ENCODE assay signal across 20 cellular contexts in genomic region chr22:20315337-20316216, GRCh38. TPM values are rescaled to one million over a fixed set of nuclear protein-coding genes. Genes with fewer than 3 reads are reported as not detected.
DNase-seq lines count a peak whose midpoint lies in the region; ATAC-seq, FAIRE-seq and TF ChIP-seq lines count a peak whose summit lies in the region.
"Had no signal": no experiment of that assay in that cellular context is flagged by ENCODE, and none has a peak within 500 bp of the region (broad histone marks: within the 10 kb centered on the region; RNA-seq: fewer than 3 reads in every experiment).

No MANE protein-coding gene starts in this region.

- H3K4me3 ChIP-seq in BLaER1 (no peak overlapping the region), H1 (ENCODE audit: extremely low read depth in 1 of 4, insufficient read depth in 2 of 4, low read depth in 3 of 4, low read length in 4 of 4) (no peak overlapping the region), GM23338 (no peak overlapping the region)
- H3K4me3 ChIP-seq: sigmoid colon had no signal

- H3K27ac ChIP-seq in BLaER1 (peak overlapping the region; percentile 75), H1 (ENCODE audit: low read depth, low read length) (no peak overlapping the region), GM23338 (ENCODE audit: low read depth) (no peak overlapping the region)
- H3K27ac ChIP-seq: C4-2B, sigmoid colon, VCaP had no signal

- no peak overlapping the region for H2BK120ac ChIP-seq in H1 (replicated peaks; ENCODE audit: low read depth, low read length)

- H3K4me2 ChIP-seq in BLaER1 (peak overlapping the region; percentile 95), H1 (ENCODE audit: insufficient read depth in 1 of 2, low read depth in 2 of 2, low read length in 2 of 2) (no peak overlapping the region), GM23338 (no peak overlapping the region)

- no peak overlapping the region for H3K14ac ChIP-seq in H1 (ENCODE audit: insufficient read length)

- no peak overlapping the region for H3K18ac ChIP-seq in H1 (ENCODE audit: extremely low read depth, low read length)

- H2AFZ ChIP-seq in H1 (ENCODE audit: low read length): no peak overlapping the region
- H2AFZ ChIP-seq in GM23338: no peak overlapping the region

- 95% methylated on average over 18 of the region's 25 CpGs; no CpG with 5 or more reads in 1 of the 2 experiments for WGBS in H1 (ENCODE audit: extremely low coverage in 1 of 2, insufficient coverage in 1 of 2, insufficient read length in 1 of 2, insufficient replicate concordance in 2 of 2, low coverage in 1 of 2, low lambda C conversion rate in 2 of 2, missing lambda C conversion rate in 1 of 2), 2 experiments

- no peaks in the 10 kb centered on the region for H3K9me3 Mint-ChIP-seq in activated CD4-positive, alpha-beta T cell treated with anti-CD3 and anti-CD28 coated beads, Interleukin-2, amount 10 ng/mL, durations not matched to agents 7 days and 5 days
- H3K9me3 Mint-ChIP-seq in GM23338: no peaks in the 10 kb centered on the region; the same call in 2 of the 3 replicates
- H3K9me3 Mint-ChIP-seq: activated naive CD4-positive, alpha-beta T cell treated with anti-CD3 and anti-CD28 coated beads, Interleukin-2, amount 50 U/mL, for 72 hours had no signal

- peaks cover 6% of the 10 kb centered on the region; the same call in 1 of the 2 replicates for H3K23me2 ChIP-seq in H1 (ENCODE audit: low read depth, low read length)

- no peak overlapping the region for H3K56ac ChIP-seq in H1 (replicated peaks; ENCODE audit: insufficient read length, low read depth, low read length)

- H3K79me2 ChIP-seq in H1 (ENCODE audit: control insufficient read depth in 1 of 2, insufficient read depth in 2 of 2, low read length in 2 of 2): peaks cover 0 to 6% of the 10 kb centered on the region in 2 experiments; a peak in 1 of 4 replicates
- H3K79me2 ChIP-seq in GM23338 (replicated peaks; ENCODE audit: insufficient read depth): peaks cover 20% of the 10 kb centered on the region

- H3K36me3 ChIP-seq in BLaER1 (peaks cover 6% of the 10 kb centered on the region; the same call in 1 of the 2 replicates), H1 (ENCODE audit: control insufficient read depth in 2 of 4, insufficient read depth in 4 of 4, low read length in 3 of 4) (no peaks in the 10 kb centered on the region), GM23338 (ENCODE audit: insufficient read depth) (no peaks in the 10 kb centered on the region)

- no peak overlapping the region for H4K91ac ChIP-seq in H1 (replicated peaks; ENCODE audit: insufficient read length, low read length)

- DNase-seq in activated CD4-positive, alpha-beta T cell treated with anti-CD3 and anti-CD28 coated beads, Interleukin-2, amount 10 ng/mL, durations not matched to agents 7 days and 5 days: peak; percentile 3
- DNase-seq in activated CD4-positive, alpha-beta T cell treated with anti-CD3 and anti-CD28 coated beads, Interleukin-2, amount 50 U/mL, for 48 hours: no peak
- DNase-seq in H1 (ENCODE audit: low read depth in 1 of 2, low spot score in 2 of 2) (peak in 1 of 2 experiments; percentile 39), posterior vena cava (ENCODE audit: low spot score) (peak; percentile 68), GM23338 (ENCODE audit: low spot score) (no peak)
- DNase-seq: hypothalamus, kidney glomerular epithelial cell, NCI-H2107, NCI-H524, T-helper 1 cell had no signal

- TF ChIP-seq EP300 in H1 (IDR thresholded peaks at IDR 0.05; ENCODE audit: borderline replicate concordance in 1 of 2, low read depth in 2 of 2, low read length in 2 of 2): no peak

- H3K9me2 ChIP-seq in GM23338 (ENCODE audit: insufficient read depth): no peaks in the 10 kb centered on the region

- H3K79me1 ChIP-seq in H1 (ENCODE audit: low read depth, low read length): 0 out of 2 replicates have a peak, but pooled peaks cover 3% of the 10 kb centered on the region

- peaks cover 7% of the 10 kb centered on the region for H3K36me3 Mint-ChIP-seq in activated CD4-positive, alpha-beta T cell treated with anti-CD3 and anti-CD28 coated beads, Interleukin-2, amount 10 ng/mL, durations not matched to agents 7 days and 5 days (ENCODE audit: low read depth)
- H3K36me3 Mint-ChIP-seq in GM23338 (ENCODE audit: low read depth): no peaks in the 10 kb centered on the region; the same call in 2 of the 3 replicates
- H3K36me3 Mint-ChIP-seq: activated naive CD4-positive, alpha-beta T cell treated with anti-CD3 and anti-CD28 coated beads, Interleukin-2, amount 50 U/mL, for 72 hours had no signal

- no peak for TF ChIP-seq POLR2A in H1 (IDR thresholded peaks at IDR 0.05; ENCODE audit: control extremely low read depth in 1 of 2, low read depth in 2 of 2, low read length in 2 of 2)

- H4K20me1 ChIP-seq in BLaER1: peaks cover 26% of the 10 kb centered on the region
- peaks cover 0 to 8% of the 10 kb centered on the region in 2 experiments for H4K20me1 ChIP-seq in H1 (replicated peaks in 1 of 2; ENCODE audit: control insufficient read depth in 1 of 2, insufficient read depth in 2 of 2, low read length in 2 of 2)
- H4K20me1 ChIP-seq in GM23338 (replicated peaks; ENCODE audit: insufficient read depth): 0 out of 2 replicates have a peak, but pooled peaks cover 2% of the 10 kb centered on the region

- peak overlapping the region; percentile 40 for H3K9ac ChIP-seq in BLaER1
- no peak overlapping the region for H3K9ac ChIP-seq in H1 (replicated peaks in 1 of 4; ENCODE audit: extremely low read depth in 1 of 4, low read depth in 3 of 4, low read length in 3 of 4)

- ATAC-seq in HG03175 (IDR thresholded peaks at IDR 0.05; ENCODE audit: unreplicated experiment) (no peak), GM18498 (IDR thresholded peaks at IDR 0.05; ENCODE audit: unreplicated experiment) (no peak), GM23338 (no peak)
- ATAC-seq: activated naive CD4-positive, alpha-beta T cell treated with anti-CD3 and anti-CD28 coated beads, Interleukin-2, amount 50 U/mL, for 72 hours had no signal

- no peak overlapping the region for H3K27ac Mint-ChIP-seq in activated CD4-positive, alpha-beta T cell treated with anti-CD3 and anti-CD28 coated beads, Interleukin-2, amount 10 ng/mL, durations not matched to agents 7 days and 5 days
- no peak overlapping the region for H3K27ac Mint-ChIP-seq in GM23338
- H3K27ac Mint-ChIP-seq: activated naive CD4-positive, alpha-beta T cell treated with anti-CD3 and anti-CD28 coated beads, Interleukin-2, amount 50 U/mL, for 72 hours had no signal

- H2BK5ac ChIP-seq in H1 (ENCODE audit: low read depth, low read length): no peak overlapping the region

- no peak overlapping the region for H3K4me3 Mint-ChIP-seq in activated CD4-positive, alpha-beta T cell treated with anti-CD3 and anti-CD28 coated beads, Interleukin-2, amount 10 ng/mL, durations not matched to agents 7 days and 5 days
- H3K4me3 Mint-ChIP-seq in GM23338: no peak overlapping the region

- no peaks in the 10 kb centered on the region for H3K27me3 Mint-ChIP-seq in activated CD4-positive, alpha-beta T cell treated with anti-CD3 and anti-CD28 coated beads, Interleukin-2, amount 10 ng/mL, durations not matched to agents 7 days and 5 days
- peaks cover 5% of the 10 kb centered on the region for H3K27me3 Mint-ChIP-seq in GM23338 (ENCODE audit: insufficient read depth, low read depth, poor library complexity)

- 0 out of 2 replicates have a peak, but pooled peaks cover 2% of the 10 kb centered on the region for H3F3A ChIP-seq in GM23338 (replicated peaks; ENCODE audit: low read depth)

- no peak overlapping the region for H2AK5ac ChIP-seq in H1 (ENCODE audit: low read depth, low read length)

- 0 out of 2 replicates have a peak overlapping the region, but pooled peaks have one; percentile 25 for H4K8ac ChIP-seq in H1 (ENCODE audit: extremely low read depth, insufficient read depth, low read length)

- no peak overlapping the region for H3K23ac ChIP-seq in H1 (ENCODE audit: insufficient read length)

- H3K4me1 ChIP-seq in BLaER1 (peaks cover 63% of the 10 kb centered on the region), H1 (replicated peaks in 1 of 4; ENCODE audit: control insufficient read depth in 3 of 4, insufficient read depth in 4 of 4, low read length in 3 of 4) (peaks cover 0 to 4% (median 2%) of the 10 kb centered on the region in 4 experiments; a peak in 3 of 7 replicates), GM23338 (ENCODE audit: insufficient read depth) (peaks cover 8% of the 10 kb centered on the region; the same call in 1 of the 2 replicates)

- H2BK15ac ChIP-seq in H1 (ENCODE audit: low read length): no peak overlapping the region

- CTCF ChIA-PET in activated CD4-positive, alpha-beta T cell treated with anti-CD3 and anti-CD28 coated beads, Interleukin-2, amount 10 ng/mL, durations not matched to agents 7 days and 5 days (lab: Charles Lee): interaction anchor here (0.8 to 1.5 kb wide), 2 partner anchors 10 to 197 kb away, joined by 3 to 4 read pairs; no protein-coding TSS in a partner anchor
- CTCF ChIA-PET in H1 (lab: Charles Lee; ENCODE audit: partially characterized antibody): interaction anchor here (1.0 to 2.8 kb wide), 5 partner anchors 14 to 177 kb away, joined by 3 to 7 read pairs (median 3); no protein-coding TSS in a partner anchor

- TF ChIP-seq RAD21 in H1 (IDR thresholded peaks at IDR 0.05 in 1 of 2, conservative IDR thresholded peaks at IDR 0.05 in 1 of 2; ENCODE audit: low read depth in 2 of 2, low read length in 2 of 2): no peak

- H2BK20ac ChIP-seq in H1 (ENCODE audit: low read length): no peak overlapping the region

- no peak overlapping the region for H3K4ac ChIP-seq in H1 (replicated peaks; ENCODE audit: insufficient read length, low read depth, low read length)

- H4K5ac ChIP-seq in H1 (ENCODE audit: insufficient read length, low read depth, low read length): no peak overlapping the region

- H3K27me3 ChIP-seq in BLaER1 (no peaks in the 10 kb centered on the region), H1 (replicated peaks in 1 of 4; ENCODE audit: control insufficient read depth in 3 of 4, extremely low read depth in 1 of 4, insufficient read depth in 3 of 4, low read length in 3 of 4) (no peaks in the 10 kb centered on the region; a peak in 1 of 7 replicates), GM23338 (ENCODE audit: insufficient read depth) (no peaks in the 10 kb centered on the region)
- H3K27me3 ChIP-seq: sigmoid colon had no signal

- TF ChIP-seq CTCF in H1 (IDR thresholded peaks at IDR 0.05; ENCODE audit: control extremely low read depth in 1 of 3, insufficient read depth in 1 of 3, low read depth in 1 of 3, low read length in 3 of 3) (no peak), GM23338 (conservative IDR thresholded peaks at IDR 0.05; ENCODE audit: low read depth in 2 of 2) (no peak)

- H3K4me1 Mint-ChIP-seq in activated CD4-positive, alpha-beta T cell treated with anti-CD3 and anti-CD28 coated beads, Interleukin-2, amount 10 ng/mL, durations not matched to agents 7 days and 5 days: peaks cover 21% of the 10 kb centered on the region
- H3K4me1 Mint-ChIP-seq in GM23338: peaks cover 22% of the 10 kb centered on the region

- POLR2A ChIA-PET in activated CD4-positive, alpha-beta T cell treated with anti-CD3 and anti-CD28 coated beads, Interleukin-2, amount 10 ng/mL, durations not matched to agents 7 days and 5 days (lab: Charles Lee): no interaction called here
- POLR2A ChIA-PET in H1 (lab: Charles Lee; ENCODE audit: partially characterized antibody): no interaction called here

- no peak overlapping the region for H2BK12ac ChIP-seq in H1 (ENCODE audit: low read depth, low read length)

- H3K9me3 ChIP-seq in BLaER1 (no peaks in the 10 kb centered on the region), H1 (ENCODE audit: insufficient read depth in 2 of 2, low read depth in 1 of 2, low read length in 1 of 2) (no peaks in the 10 kb centered on the region)
- H3K9me3 ChIP-seq: sigmoid colon had no signal

- intact Hi-C loops in posterior vena cava (cut with DNase I): no loop called here

- no peak for FAIRE-seq in H1 (lab: Jason Lieb, UNC)
- FAIRE-seq: A204.1, colon, HTR-8/SVneo had no signal

RNA-seq across cellular contexts. Expression of gene DGCR6L, which starts 4.3 kb away (rescaled TPM):
- total RNA-seq in activated CD4-positive, alpha-beta T cell treated with anti-CD3 and anti-CD28 coated beads, Interleukin-2, amount 10 ng/mL, durations not matched to agents 7 days and 5 days: 10 to 100 TPM; 60.4 to 63.1 TPM
- 41.9 and 43.6 TPM in 2 replicates for total RNA-seq in H1 (2021; fragmentation: NEBNext Ultra II Directional; extraction: Animal tissue kit (Norgen Biotek cat#: 25700))
- polyA plus RNA-seq in H1 (2011; rRNA removed) (72.6 and 93.5 TPM in 2 replicates), GM23338 (2016; fragmentation: Nextera tagmentation; extraction: Ambion mirVana) (82.4 and 85.9 TPM in 2 replicates)
- polyA plus RNA-seq in H1 (2011; cell fraction: cytosol; rRNA removed): 82.8 TPM
- 56.9 TPM for polyA plus RNA-seq in H1 (2011; cell fraction: nucleus; rRNA removed)
- polyA plus RNA-seq in H1 (2012, experiment 1 of 2): 26.0 to 54.5 TPM (median 49.4 TPM) in 4 replicates
- 59.2 TPM for polyA plus RNA-seq in H1 (2012, experiment 2 of 2)
- 26.6 TPM for polyA plus RNA-seq in H1 (2013, experiment 1 of 2)
- polyA plus RNA-seq in H1 (2013, experiment 2 of 2): 25.1 TPM
- 12.0 and 15.2 TPM in 2 replicates for polyA minus RNA-seq in H1 (2011; rRNA and poly(A)+ RNA removed)
- 18.9 TPM for polyA minus RNA-seq in H1 (2011; cell fraction: cytosol; rRNA and poly(A)+ RNA removed)
- 16.5 TPM for polyA minus RNA-seq in H1 (2011; cell fraction: nucleus; rRNA and poly(A)+ RNA removed)
- 10 to 100 TPM; 25.7 to 27.1 TPM for total RNA-seq in posterior vena cava
- total RNA-seq in GM23338 (2014; rRNA removed; shearing (Covaris generic)): 66.3 and 72.1 TPM in 2 replicates

RNA-seq across cellular contexts. Expression of gene RTN4R, which starts 47.5 kb away (rescaled TPM):
- 1 to 10 TPM; 3.1 to 4.0 TPM for total RNA-seq in activated CD4-positive, alpha-beta T cell treated with anti-CD3 and anti-CD28 coated beads, Interleukin-2, amount 10 ng/mL, durations not matched to agents 7 days and 5 days
- 21.8 and 22.5 TPM in 2 replicates for total RNA-seq in H1 (2021; fragmentation: NEBNext Ultra II Directional; extraction: Animal tissue kit (Norgen Biotek cat#: 25700))
- polyA plus RNA-seq in H1 (2011; rRNA removed) (41.3 and 51.5 TPM in 2 replicates), GM23338 (2016; fragmentation: Nextera tagmentation; extraction: Ambion mirVana) (10.6 and 12.9 TPM in 2 replicates)
- polyA plus RNA-seq in H1 (2011; cell fraction: cytosol; rRNA removed): 24.6 TPM
- 24.0 TPM for polyA plus RNA-seq in H1 (2011; cell fraction: nucleus; rRNA removed)
- 11.0 to 25.6 TPM (median 23.1 TPM) in 4 replicates for polyA plus RNA-seq in H1 (2012, experiment 1 of 2)
- 19.1 TPM for polyA plus RNA-seq in H1 (2012, experiment 2 of 2)
- polyA plus RNA-seq in H1 (2013, experiment 1 of 2): 30.2 TPM
- 29.2 TPM for polyA plus RNA-seq in H1 (2013, experiment 2 of 2)
- 10.5 and 13.6 TPM in 2 replicates for polyA minus RNA-seq in H1 (2011; rRNA and poly(A)+ RNA removed)
- 23.1 TPM for polyA minus RNA-seq in H1 (2011; cell fraction: cytosol; rRNA and poly(A)+ RNA removed)
- 9.8 TPM for polyA minus RNA-seq in H1 (2011; cell fraction: nucleus; rRNA and poly(A)+ RNA removed)
- total RNA-seq in posterior vena cava: under 1 TPM; 0.19 to 0.76 TPM
- 33.4 and 38.4 TPM in 2 replicates for total RNA-seq in GM23338 (2014; rRNA removed; shearing (Covaris generic))

Comparison
In these comparisons a context has a peak if more than half of its experiments do, and no peak if none do; other contexts are left out.
1. DNase-seq: peak in activated CD4-positive, alpha-beta T cell treated with anti-CD3 and anti-CD28 coated beads, Interleukin-2, amount 10 ng/mL, durations not matched to agents 7 days and 5 days (single experiment) and posterior vena cava (single experiment); none in activated CD4-positive, alpha-beta T cell treated with anti-CD3 and anti-CD28 coated beads, Interleukin-2, amount 50 U/mL, for 48 hours (0 of 2) and GM23338 (single experiment).